Comparison of ENCODE assay signal across 8 cellular contexts in genomic region chr7:44748948-44749731, GRCh38. TPM values are rescaled to one million over a fixed set of nuclear protein-coding genes. Genes with fewer than 3 reads are reported as not detected.
DNase-seq lines count a peak whose midpoint lies in the region; ATAC-seq and TF ChIP-seq lines count a peak whose summit lies in the region.

No MANE protein-coding gene starts in this region.

- ATAC-seq in GM18858 (IDR thresholded peaks at IDR 0.05; ENCODE audit: unreplicated experiment), result peak; percentile 14
- ATAC-seq in HG03097 (IDR thresholded peaks at IDR 0.05; ENCODE audit: low FRiP score, unreplicated experiment), result peak; percentile 11
- peak; percentile 2 to 6 for ATAC-seq in gastrocnemius medialis

- TF ChIP-seq CTCF in BE2C (IDR thresholded peaks at IDR 0.05; ENCODE audit: low read depth, low read length) (no peak), WERI-Rb-1 (IDR thresholded peaks at IDR 0.05; ENCODE audit: low read depth, low read length) (no peak), fibroblast of the aortic adventitia (IDR thresholded peaks at IDR 0.05; ENCODE audit: insufficient read depth, low read length) (no peak), gastrocnemius medialis (IDR thresholded peaks at IDR 0.05 in 4 of 5, conservative IDR thresholded peaks at IDR 0.05 in 1 of 5) (no peak)

- DNase-seq in BE2C (no peak), WERI-Rb-1 (no peak), fibroblast of the aortic adventitia (ENCODE audit: low read depth) (no peak), gastrocnemius medialis (no peak), COLO829 (ENCODE audit: low spot score) (no peak), DMS79 (lab: John Stamatoyannopoulos, UW) (no peak)

- H3K4me1 ChIP-seq in BE2C, result peaks cover 14% of the 10 kb centered on the region
- H3K4me1 ChIP-seq in gastrocnemius medialis, result peaks cover 21 to 30% of the 10 kb centered on the region in 2 donors

- H3K36me3 ChIP-seq in BE2C (peaks cover 11% of the 10 kb centered on the region), WERI-Rb-1 (peaks cover 14% of the 10 kb centered on the region), gastrocnemius medialis (no peaks in the 10 kb centered on the region)

- in situ Hi-C loops in gastrocnemius medialis (cut with MboI; ENCODE audit: low sequenced_read_pairs in 4 of 4), result no loop called here

- H3K27me3 ChIP-seq in BE2C (no peaks in the 10 kb centered on the region), WERI-Rb-1 (ENCODE audit: insufficient read depth, low read depth, severe bottlenecking) (no peaks in the 10 kb centered on the region), gastrocnemius medialis (no peaks in the 10 kb centered on the region)

- intact Hi-C loops in gastrocnemius medialis (cut with DNase I; ENCODE audit: low total_unique reads), result loop anchor here (1.0 to 5.0 kb wide), 4 partner anchors 47 to 167 kb away; partner anchors contain the start of genes H2AZ2, OGDH, PPIA and TMED4

- H3K4me3 ChIP-seq in BE2C (ENCODE audit: low read depth, low read length) (peak overlapping the region; percentile 79), WERI-Rb-1 (ENCODE audit: low read depth, low read length) (peak overlapping the region; percentile 92), fibroblast of the aortic adventitia (ENCODE audit: low read depth, low read length) (peak overlapping the region; percentile 86), gastrocnemius medialis (peak overlapping the region; percentile 60 to 84 (median 78))

- no peak for TF ChIP-seq POLR2A in gastrocnemius medialis (IDR thresholded peaks at IDR 0.05)

- peak overlapping the region; percentile 71 for H3K27ac ChIP-seq in WERI-Rb-1
- peak overlapping the region; percentile 79 to 97 (median 94) for H3K27ac ChIP-seq in gastrocnemius medialis

- no peaks in the 10 kb centered on the region; the same call in 1 of the 2 replicates for H3K9me3 ChIP-seq in BE2C
- no peaks in the 10 kb centered on the region for H3K9me3 ChIP-seq in WERI-Rb-1 (ENCODE audit: severe bottlenecking)
- H3K9me3 ChIP-seq in gastrocnemius medialis, result no peaks in the 10 kb centered on the region

RNA-seq across cellular contexts. Expression of gene ZMIZ2, which starts 0.5 kb away (rescaled TPM):
- 117 TPM for polyA plus RNA-seq in BE2C (2012; ENCODE audit: insufficient read depth, insufficient read length, low read depth)
- 2.9 and 18.3 TPM in 2 replicates for total RNA-seq in fibroblast of the aortic adventitia (ENCODE audit: low replicate concordance)
- 10 to 100 TPM; 10.7 to 19.8 (median 14.0) TPM for total RNA-seq in gastrocnemius medialis

RNA-seq across cellular contexts. Expression of gene PPIA, which starts 47.3 kb away (rescaled TPM):
- polyA plus RNA-seq in BE2C (2012; ENCODE audit: insufficient read depth, insufficient read length, low read depth), result 1,732 TPM
- total RNA-seq in fibroblast of the aortic adventitia (ENCODE audit: low replicate concordance), result 1,562 and 2,915 TPM in 2 replicates
- 1,000 to 10,000 TPM in 1 of 4 donors, 100 to 1,000 TPM in 3; 487 to 1,236 (median 715) TPM for total RNA-seq in gastrocnemius medialis
